ENCODE assay signal across 29 cellular contexts in the genomic region with DNA sequence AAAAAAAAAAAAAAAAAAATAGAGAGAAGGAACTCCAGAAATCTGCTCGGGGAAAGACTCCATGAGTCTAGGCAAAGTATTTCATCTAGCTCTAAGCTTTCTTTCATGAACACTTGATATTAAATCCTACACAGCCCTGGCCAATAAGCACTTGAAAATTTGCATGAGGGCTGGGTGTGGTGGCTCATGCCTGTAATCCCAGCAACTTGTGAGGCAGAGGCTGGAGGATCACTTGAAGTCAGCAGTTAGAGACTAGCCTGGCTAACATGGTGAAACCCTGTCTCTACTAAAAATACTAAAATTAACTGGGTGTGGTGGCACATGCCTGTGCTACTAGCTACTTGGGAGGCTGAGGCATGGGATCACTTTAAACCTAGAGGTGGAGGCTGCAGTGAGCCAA.
"Had no signal": no experiment of that assay in that cellular context is flagged by ENCODE, and none has a peak within 500 bp of the region (broad histone marks: within the 10 kb centered on the region; RNA-seq: fewer than 3 reads in every experiment).

No MANE protein-coding gene starts in this region.

- H3K79me2 ChIP-seq: parathyroid adenoma had no signal

- DNase-seq: naive thymus-derived CD8-positive, alpha-beta T cell; occipital lobe; ovary; psoas muscle; right cardiac atrium; right lobe of liver; sigmoid colon; small intestine; stimulated activated CD4-positive, alpha-beta T cell treated with anti-CD3 and anti-CD28 coated beads, Interleukin-12 subunit alpha, Interleukin-12 subunit beta, amount 100 ng/mL, for 4 hours; stimulated activated CD4-positive, alpha-beta T cell treated with anti-CD3 and anti-CD28 coated beads, Interleukin-1b, Interleukin-23, amount 100 ng/mL, for 48 hours; stimulated activated CD4-positive, alpha-beta T cell treated with anti-CD3 and anti-CD28 coated beads, Interleukin-4, amount 100 ng/mL, for 1 hour; stimulated activated CD4-positive, alpha-beta T cell treated with anti-CD3 and anti-CD28 coated beads, Interleukin-4, amount 100 ng/mL, for 4 hours; stimulated activated CD8-positive, alpha-beta memory T cell treated with anti-CD3 and anti-CD28 coated beads, Interleukin-4, amount 100 ng/mL, for 48 hours; stimulated activated naive CD4-positive, alpha-beta T cell; stimulated activated naive CD8-positive, alpha-beta T cell treated with anti-CD3 and anti-CD28 coated beads, Interleukin-15, amount 100 ng/mL, for 72 hours; stimulated activated naive CD8-positive, alpha-beta T cell treated with anti-CD3 and anti-CD28 coated beads, Interleukin-15, Interleukin-2, amounts not matched to agents 100 U/mL and 50 U/mL, for 24 hours; substantia nigra; testis; tibial artery; transverse colon; upper lobe of right lung; uterus had no signal

- FAIRE-seq: small intestine had no signal

- H3K27ac ChIP-seq: neural progenitor cell, ovary, parathyroid adenoma, psoas muscle, sigmoid colon, suprapubic skin, testis, tibial artery, transverse colon, upper lobe of right lung, uterus had no signal

- H3K27me3 ChIP-seq: neural progenitor cell, ovary, right lobe of liver, sigmoid colon, suprapubic skin, testis, tibial artery, transverse colon, upper lobe of right lung, uterus had no signal

- H3K9me3 ChIP-seq: ovary, psoas muscle, right lobe of liver, testis, upper lobe of right lung, uterus had no signal

- H3K4me1 Mint-ChIP-seq: nephron; neural progenitor cell; stimulated activated memory B cell treated with anti-CD40 and anti-IgM and Interleukin-4, amounts not matched to agents 10 μg/mL and 1 μg/mL and 100 μg/mL, for 72 hours; stimulated activated naive CD8-positive, alpha-beta T cell treated with anti-CD3 and anti-CD28 coated beads, Interleukin-15, amount 100 ng/mL, for 72 hours had no signal

- H3K36me3 Mint-ChIP-seq: neural progenitor cell; stimulated activated memory B cell treated with anti-CD40 and anti-IgM and Interleukin-4, amounts not matched to agents 10 μg/mL and 1 μg/mL and 100 μg/mL, for 72 hours; type B pancreatic cell had no signal

- H3K4me3 Mint-ChIP-seq: naive thymus-derived CD8-positive, alpha-beta T cell; nephron; neural progenitor cell; stimulated activated memory B cell treated with anti-CD40 and anti-IgM and Interleukin-4, amounts not matched to agents 10 μg/mL and 1 μg/mL and 100 μg/mL, for 72 hours; stimulated activated naive CD8-positive, alpha-beta T cell treated with anti-CD3 and anti-CD28 coated beads, Interleukin-15, amount 100 ng/mL, for 72 hours; type B pancreatic cell had no signal

- H3K36me3 ChIP-seq: neural progenitor cell, ovary, right lobe of liver, sigmoid colon, suprapubic skin, tibial artery, transverse colon, upper lobe of right lung, uterus had no signal

- H2AFZ ChIP-seq: neural progenitor cell, parathyroid adenoma had no signal

- H3K4me1 ChIP-seq: neural progenitor cell, parathyroid adenoma, psoas muscle, sigmoid colon, suprapubic skin, testis, tibial artery, transverse colon, upper lobe of right lung, uterus had no signal

- H3K27ac Mint-ChIP-seq: naive thymus-derived CD8-positive, alpha-beta T cell; nephron; neural progenitor cell; progenitor cell of endocrine pancreas; stimulated activated memory B cell treated with anti-CD40 and anti-IgM and Interleukin-4, amounts not matched to agents 10 μg/mL and 1 μg/mL and 100 μg/mL, for 72 hours; stimulated activated naive CD8-positive, alpha-beta T cell treated with anti-CD3 and anti-CD28 coated beads, Interleukin-15, amount 100 ng/mL, for 72 hours; type B pancreatic cell had no signal

- ATAC-seq: naive thymus-derived CD8-positive, alpha-beta T cell; psoas muscle; right cardiac atrium; stimulated activated memory B cell treated with anti-CD40 and anti-IgM and Interleukin-4, amounts not matched to agents 10 μg/mL and 1 μg/mL and 100 μg/mL, for 72 hours; stimulated activated naive CD8-positive, alpha-beta T cell treated with anti-CD3 and anti-CD28 coated beads, Interleukin-15, amount 100 ng/mL, for 72 hours; stimulated activated naive CD8-positive, alpha-beta T cell treated with anti-CD3 and anti-CD28 coated beads, Interleukin-15, Interleukin-2, amounts not matched to agents 100 U/mL and 50 U/mL, for 24 hours; upper lobe of right lung had no signal

- H3K9ac ChIP-seq: neural progenitor cell, parathyroid adenoma had no signal

- H3K4me2 ChIP-seq: neural progenitor cell had no signal

- H3K27me3 Mint-ChIP-seq: progenitor cell of endocrine pancreas; stimulated activated memory B cell treated with anti-CD40 and anti-IgM and Interleukin-4, amounts not matched to agents 10 μg/mL and 1 μg/mL and 100 μg/mL, for 72 hours; stimulated activated naive CD8-positive, alpha-beta T cell treated with anti-CD3 and anti-CD28 coated beads, Interleukin-15, amount 100 ng/mL, for 72 hours; type B pancreatic cell had no signal

- H3K4me3 ChIP-seq: neural progenitor cell, ovary, psoas muscle, sigmoid colon, suprapubic skin, testis, tibial artery, transverse colon, upper lobe of right lung, uterus had no signal
